In the genomic region with DNA sequence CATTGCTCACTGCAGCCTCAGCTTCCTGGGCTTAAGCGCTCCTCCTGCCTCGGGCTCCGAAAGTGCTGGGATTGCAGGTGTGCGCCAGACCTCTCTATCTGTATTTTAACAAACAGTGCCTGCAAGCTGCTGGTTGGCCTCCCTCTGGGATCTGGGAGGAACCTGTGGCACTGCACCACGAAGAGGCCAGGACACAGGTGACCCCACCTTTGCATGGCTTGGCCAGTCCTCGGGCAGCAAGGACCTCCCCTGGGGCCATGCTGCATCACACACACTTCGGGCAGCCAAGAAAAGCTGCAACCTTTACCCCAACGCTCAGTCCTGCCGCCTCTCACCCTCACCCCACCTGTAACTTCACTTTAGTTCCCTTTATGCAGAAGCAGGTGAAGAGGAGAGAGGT, we compare ENCODE assay signal across 15 cellular contexts.
DNase-seq lines count a peak whose midpoint lies in the region; TF ChIP-seq lines count a peak whose summit lies in the region.
"Had no signal": no experiment of that assay in that cellular context is flagged by ENCODE, and none has a peak within 500 bp of the region (broad histone marks: within the 10 kb centered on the region; RNA-seq: fewer than 3 reads in every experiment).

No MANE protein-coding gene starts in this region.

- H3K27ac ChIP-seq in breast epithelium (no peak overlapping the region), testis (no peak overlapping the region), OCI-LY7 (ENCODE audit: low read depth, low read length, poor library complexity, severe bottlenecking) (no peak overlapping the region)
- H3K27ac ChIP-seq: 22Rv1, BLaER1 had no signal

- DNase-seq in MCF 10A (ENCODE audit: unreplicated experiment) (no peak), breast epithelium (ENCODE audit: low spot score in 2 of 2) (no peak), chondrocyte (ENCODE audit: low spot score) (no peak), posterior vena cava (ENCODE audit: low spot score) (peak; percentile 50), testis (peak; percentile 2), NCI-H1436 treated with DMSO at 0.1 percent for 48 hours (lab: John Stamatoyannopoulos, UW) (no peak), germinal center (ENCODE audit: low spot score) (no peak), OCI-LY7 (ENCODE audit: low spot score) (no peak)
- DNase-seq: AML-193; CD4-positive, CD25-positive, alpha-beta regulatory T cell; DMS53; GF-D8 had no signal

- TF ChIP-seq CTCF in MCF 10A (IDR thresholded peaks at IDR 0.05; ENCODE audit: unreplicated experiment) = no peak
- no peak for TF ChIP-seq CTCF in breast epithelium (IDR thresholded peaks at IDR 0.05)
- no peak for TF ChIP-seq CTCF in chondrocyte (IDR thresholded peaks at IDR 0.05)
- TF ChIP-seq CTCF in testis (IDR thresholded peaks at IDR 0.05) = no peak
- TF ChIP-seq CTCF in OCI-LY7 (conservative IDR thresholded peaks at IDR 0.05; ENCODE audit: low read length) = no peak

- H4K20me1 ChIP-seq in OCI-LY7 (ENCODE audit: insufficient read depth, low read length) = no peaks in the 10 kb centered on the region

- H3K9me3 ChIP-seq in breast epithelium (no peaks in the 10 kb centered on the region), testis (no peaks in the 10 kb centered on the region), OCI-LY7 (ENCODE audit: low read length) (no peaks in the 10 kb centered on the region)
- H3K9me3 ChIP-seq: BLaER1, HAP-1 had no signal

- no peak overlapping the region for H3K4me3 ChIP-seq in breast epithelium
- no peak overlapping the region for H3K4me3 ChIP-seq in testis
- no peak overlapping the region for H3K4me3 ChIP-seq in OCI-LY7 (ENCODE audit: low read depth, low read length, poor library complexity, severe bottlenecking)
- H3K4me3 ChIP-seq: BLaER1, HAP-1 had no signal

- H3K4me2 ChIP-seq in OCI-LY7 (ENCODE audit: low read length) = no peak overlapping the region
- H3K4me2 ChIP-seq: BLaER1 had no signal

- no peak for TF ChIP-seq POLR2A in breast epithelium (IDR thresholded peaks at IDR 0.05)
- no peak for TF ChIP-seq POLR2A in testis (IDR thresholded peaks at IDR 0.05)

- no TSS peak for BruUV-seq in MCF 10A (replicated peaks; lab: Mats Ljungman, UMichigan)
- BruUV-seq in OCI-LY7 (replicated peaks; lab: Mats Ljungman, UMichigan) = no TSS peak

- CTCF ChIA-PET in MCF 10A (lab: Yijun Ruan, JAX) = interaction anchor here (1.3 to 2.9 kb wide), 5 partner anchors 9 to 146 kb away, joined by 3 to 34 read pairs (median 6); no protein-coding TSS in a partner anchor
- CTCF ChIA-PET in OCI-LY7 (lab: Charles Lee; ENCODE audit: unreplicated experiment) = no interaction called here

- H3K27me3 Mint-ChIP-seq in MCF 10A (ENCODE audit: insufficient read depth, unreplicated experiment) (no peaks in the 10 kb centered on the region), chondrocyte (ENCODE audit: low read depth) (no peaks in the 10 kb centered on the region)

- H3K27me3 ChIP-seq in breast epithelium = no peaks in the 10 kb centered on the region
- no peaks in the 10 kb centered on the region for H3K27me3 ChIP-seq in testis
- H3K27me3 ChIP-seq: BLaER1 had no signal

- H3K36me3 Mint-ChIP-seq in MCF 10A (ENCODE audit: insufficient read depth, unreplicated experiment) (peaks cover 65% of the 10 kb centered on the region), chondrocyte (ENCODE audit: low read depth) (peaks cover 41% of the 10 kb centered on the region)
- H3K36me3 Mint-ChIP-seq: CD4-positive, CD25-positive, alpha-beta regulatory T cell had no signal

- H3K9me2 ChIP-seq in OCI-LY7 (ENCODE audit: insufficient read depth, low read length) = no peaks in the 10 kb centered on the region

- H3K9me3 Mint-ChIP-seq in MCF 10A (ENCODE audit: unreplicated experiment) (no peaks in the 10 kb centered on the region), chondrocyte (ENCODE audit: low read depth) (no peaks in the 10 kb centered on the region)
- H3K9me3 Mint-ChIP-seq: CD4-positive, CD25-positive, alpha-beta regulatory T cell had no signal

- intact Hi-C loops in MCF 10A (cut with micrococcal nuclease) (loop anchor here (2.0 kb wide), 2 partner anchors 77 to 143 kb away; no protein-coding TSS in a partner anchor), breast epithelium (cut with DNase I; ENCODE audit: low total_unique reads) (no loop called here), posterior vena cava (cut with DNase I) (loop anchor here (10.0 kb wide), 3 partner anchors 61 to 151 kb away; a partner anchor contains a TSS), testis (cut with DNase I; ENCODE audit: low total_unique reads) (no loop called here), OCI-LY7 (cut with micrococcal nuclease; ENCODE audit: unreplicated experiment) (no loop called here)

- no peak overlapping the region for H2AFZ ChIP-seq in OCI-LY7 (ENCODE audit: low read length)

- H3K27ac Mint-ChIP-seq in MCF 10A (ENCODE audit: low read depth, unreplicated experiment) (peak overlapping the region; percentile 77), chondrocyte (ENCODE audit: unreplicated experiment) (peak overlapping the region; percentile 32)
- H3K27ac Mint-ChIP-seq: CD4-positive, CD25-positive, alpha-beta regulatory T cell had no signal

- H3K79me2 ChIP-seq in OCI-LY7 (ENCODE audit: insufficient read depth, low read depth, low read length) = no peaks in the 10 kb centered on the region

- H3K36me3 ChIP-seq in breast epithelium (no peaks in the 10 kb centered on the region), testis (ENCODE audit: low read depth, missing control alignments) (no peaks in the 10 kb centered on the region), OCI-LY7 (ENCODE audit: insufficient read depth, low read length) (no peaks in the 10 kb centered on the region)
- H3K36me3 ChIP-seq: HAP-1 had no signal

- 89 to 90% methylated on average over 9 of the region's 9 CpGs for WGBS in testis, 2 donors

- POLR2A ChIA-PET in MCF 10A (lab: Yijun Ruan, JAX) = interaction anchor here (1.8 to 1.9 kb wide), 2 partner anchors 33 to 68 kb away, joined by 9 to 13 read pairs; no protein-coding TSS in a partner anchor
- POLR2A ChIA-PET in OCI-LY7 (lab: Charles Lee) = no interaction called here

- H3K4me1 ChIP-seq in breast epithelium = no peaks in the 10 kb centered on the region
- no peaks in the 10 kb centered on the region for H3K4me1 ChIP-seq in testis
- H3K4me1 ChIP-seq in OCI-LY7 (ENCODE audit: insufficient read depth, low read length, poor library complexity, severe bottlenecking) = no peaks in the 10 kb centered on the region
- H3K4me1 ChIP-seq: BLaER1, HAP-1 had no signal

- H3K4me3 Mint-ChIP-seq in MCF 10A (ENCODE audit: unreplicated experiment) = no peak overlapping the region
- H3K4me3 Mint-ChIP-seq in chondrocyte (ENCODE audit: unreplicated experiment) = no peak overlapping the region
- H3K4me3 Mint-ChIP-seq: CD4-positive, CD25-positive, alpha-beta regulatory T cell had no signal

- H3K4me1 Mint-ChIP-seq in MCF 10A (ENCODE audit: insufficient read depth, unreplicated experiment) = peaks cover 12% of the 10 kb centered on the region
- H3K4me1 Mint-ChIP-seq in chondrocyte (ENCODE audit: low read depth) = peaks cover 23% of the 10 kb centered on the region
- H3K4me1 Mint-ChIP-seq: CD4-positive, CD25-positive, alpha-beta regulatory T cell had no signal

Comparison
In these comparisons a context has a peak if more than half of its experiments do, and no peak if none do; other contexts are left out.
1. intact Hi-C loops: an anchor here in MCF 10A (2.0 kb wide) and posterior vena cava (10.0 kb wide); none called in breast epithelium, testis and OCI-LY7.
2. DNase-seq: peak in posterior vena cava (single experiment) and testis (single experiment); none in MCF 10A (single experiment), breast epithelium (0 of 2), chondrocyte (single experiment), NCI-H1436 treated with DMSO at 0.1 percent for 48 hours (single experiment), germinal center (single experiment) and OCI-LY7 (single experiment).